ENCODE assay signal across 18 cellular contexts in genomic region chr18:50582500-50582899, GRCh38. TPM values are rescaled to one million over a fixed set of nuclear protein-coding genes. Genes with fewer than 3 reads are reported as not detected.
DNase-seq lines count a peak whose midpoint lies in the region; ATAC-seq and TF ChIP-seq lines count a peak whose summit lies in the region.
"Had no signal": no experiment of that assay in that cellular context is flagged by ENCODE, and none has a peak within 500 bp of the region (broad histone marks: within the 10 kb centered on the region; RNA-seq: fewer than 3 reads in every experiment).

No MANE protein-coding gene starts in this region.

- H3K36me3 ChIP-seq in psoas muscle (ENCODE audit: insufficient read depth in 1 of 2, low read depth in 1 of 2) = no peaks in the 10 kb centered on the region
- H3K36me3 ChIP-seq in aorta (ENCODE audit: control insufficient read depth in 1 of 2, insufficient read depth in 2 of 2, low read length in 1 of 2) = no peaks in the 10 kb centered on the region
- H3K36me3 ChIP-seq: BE2C had no signal

- no peak overlapping the region for H3K27ac Mint-ChIP-seq in activated CD4-positive, alpha-beta T cell treated with anti-CD3 and anti-CD28 coated beads, Interleukin-2, amount 10 ng/mL, durations not matched to agents 24 days and 14 days
- H3K27ac Mint-ChIP-seq: CD4-positive, alpha-beta memory T cell; H9 had no signal

- intact Hi-C loops in left cardiac atrium (cut with DNase I) (no loop called here), psoas muscle (cut with DNase I) (no loop called here), aorta (cut with DNase I) (no loop called here)
- intact Hi-C loops in activated CD4-positive, alpha-beta T cell treated with anti-CD3 and anti-CD28 coated beads, Interleukin-2, amount 10 ng/mL, durations not matched to agents 24 days and 14 days (cut with micrococcal nuclease) = no loop called here

- ATAC-seq in left cardiac atrium (peak; percentile 55 to 59), psoas muscle (peak; percentile 87 to 97 (median 93)), aorta (ENCODE audit: low FRiP score) (peak; percentile 29)
- ATAC-seq: A549 had no signal

- H3K9me3 Mint-ChIP-seq in activated CD4-positive, alpha-beta T cell treated with anti-CD3 and anti-CD28 coated beads, Interleukin-2, amount 10 ng/mL, durations not matched to agents 24 days and 14 days = peaks cover 5% of the 10 kb centered on the region

- TF ChIP-seq CTCF in psoas muscle (IDR thresholded peaks at IDR 0.05) = no peak

- H3K27me3 ChIP-seq in psoas muscle (ENCODE audit: insufficient read depth in 3 of 3, low read length in 2 of 3) (no peaks in the 10 kb centered on the region), aorta (ENCODE audit: control insufficient read depth in 1 of 2, insufficient read depth in 2 of 2, low read length in 1 of 2) (no peaks in the 10 kb centered on the region)
- H3K27me3 ChIP-seq: BE2C had no signal

- H3K9me3 ChIP-seq in psoas muscle (no peaks in the 10 kb centered on the region), aorta (ENCODE audit: control insufficient read depth, low read length) (no peaks in the 10 kb centered on the region)
- H3K9me3 ChIP-seq: A549, BE2C had no signal

- WGBS in psoas muscle, 3 donors = 31 to 42% (median 39%) methylated on average over 4 of the region's 4 CpGs
- WGBS in aorta, 2 donors = 29 to 47% methylated on average over 4 of the region's 4 CpGs

- H3K36me3 Mint-ChIP-seq in activated CD4-positive, alpha-beta T cell treated with anti-CD3 and anti-CD28 coated beads, Interleukin-2, amount 10 ng/mL, durations not matched to agents 24 days and 14 days (ENCODE audit: low read depth) = no peaks in the 10 kb centered on the region
- H3K36me3 Mint-ChIP-seq: CD4-positive, alpha-beta memory T cell had no signal

- H3K4me3 Mint-ChIP-seq in activated CD4-positive, alpha-beta T cell treated with anti-CD3 and anti-CD28 coated beads, Interleukin-2, amount 10 ng/mL, durations not matched to agents 24 days and 14 days = no peak overlapping the region
- H3K4me3 Mint-ChIP-seq: CD4-positive, alpha-beta memory T cell; H9 had no signal

- H3K27me3 Mint-ChIP-seq in activated CD4-positive, alpha-beta T cell treated with anti-CD3 and anti-CD28 coated beads, Interleukin-2, amount 10 ng/mL, durations not matched to agents 24 days and 14 days = no peaks in the 10 kb centered on the region

- H3K4me1 ChIP-seq in psoas muscle (no peaks in the 10 kb centered on the region), aorta (ENCODE audit: control insufficient read depth in 1 of 2, insufficient read depth in 2 of 2, low read length in 2 of 2) (no peaks in the 10 kb centered on the region)
- H3K4me1 ChIP-seq: A549, BE2C had no signal

- no peak overlapping the region for H3K4me3 ChIP-seq in psoas muscle
- no peak overlapping the region for H3K4me3 ChIP-seq in aorta (ENCODE audit: low read length in 2 of 2)
- H3K4me3 ChIP-seq: A549 had no signal

- H3K27ac ChIP-seq in psoas muscle (no peak overlapping the region), aorta (ENCODE audit: low read depth in 1 of 2, low read length in 2 of 2) (no peak overlapping the region)
- H3K27ac ChIP-seq: A549, C4-2B had no signal

- no peaks in the 10 kb centered on the region for H3K4me1 Mint-ChIP-seq in activated CD4-positive, alpha-beta T cell treated with anti-CD3 and anti-CD28 coated beads, Interleukin-2, amount 10 ng/mL, durations not matched to agents 24 days and 14 days
- H3K4me1 Mint-ChIP-seq: CD4-positive, alpha-beta memory T cell had no signal

- DNase-seq in cerebellum (ENCODE audit: low spot score) (peak; percentile 35), left cardiac atrium (no peak), psoas muscle (peak; percentile 30 to 71), aorta (no peak), DMS53 (lab: John Stamatoyannopoulos, UW) (no peak), Kasumi-1 (lab: John Stamatoyannopoulos, UW) (no peak)
- no peak for DNase-seq in activated CD4-positive, alpha-beta T cell treated with anti-CD3 and anti-CD28 coated beads, Interleukin-2, amount 10 ng/mL, durations not matched to agents 24 days and 14 days
- DNase-seq: BE2C; CD4-positive, alpha-beta memory T cell; DMS79 treated with DMSO at 0.1 percent for 48 hours; EL; GDM1; GOT3; H9 had no signal

RNA-seq across cellular contexts. Expression of gene MAPK4, which starts 22.6 kb away (rescaled TPM):
- total RNA-seq in cerebellum (19.5 TPM), left cardiac atrium (10 to 100 TPM; 19.9 to 64.4 TPM), psoas muscle (1 to 10 TPM in 2 of 4 donors, under 1 TPM in 2; 0.57 to 1.8 (median 1.1) TPM), aorta (1 to 10 TPM; 1.7 to 4.2 TPM)
- polyA plus RNA-seq in psoas muscle (under 1 TPM; 0.36 to 0.68 (median 0.61) TPM), aorta (1 to 10 TPM; 1.1 to 1.3 TPM)
- total RNA-seq in activated CD4-positive, alpha-beta T cell treated with anti-CD3 and anti-CD28 coated beads, Interleukin-2, amount 10 ng/mL, durations not matched to agents 24 days and 14 days = not detected in 2 replicates
- total RNA-seq: CD4-positive, alpha-beta memory T cell; HT1080 had no signal
- polyA plus RNA-seq: AG04450; CD4-positive, alpha-beta memory T cell had no signal

Comparison
In these comparisons a context has a peak if more than half of its experiments do, and no peak if none do; other contexts are left out.
1. DNase-seq: peak in cerebellum (single experiment) and psoas muscle (2 of 2); none in left cardiac atrium (single experiment), aorta (0 of 2), DMS53 (single experiment), Kasumi-1 (0 of 2) and activated CD4-positive, alpha-beta T cell treated with anti-CD3 and anti-CD28 coated beads, Interleukin-2, amount 10 ng/mL, durations not matched to agents 24 days and 14 days (single experiment).
2. ATAC-seq: peak in every context shown above with its lines; median percentile 93 in psoas muscle; 57 in left cardiac atrium; 29 in aorta.